In genomic region chr20:63051911-63052310, GRCh38 we compare ENCODE assay signal across 1 cellular context.
TF ChIP-seq lines count a peak whose summit lies in the region.

No MANE protein-coding gene starts in this region.

TF ChIP-seq in HepG2, 621 proteins besides CTCF, POLR2A, EP300 and RAD21:
- TF ChIP-seq NCOA1 (CRISPR knock-in tag; IDR thresholded peaks at IDR 0.05) (no peak), ZNF768 (CRISPR knock-in tag; IDR thresholded peaks at IDR 0.05) (no peak), ZNF367 (CRISPR knock-in tag; IDR thresholded peaks at IDR 0.05; ENCODE audit: borderline replicate concordance) (no peak), KDM3A (CRISPR knock-in tag; IDR thresholded peaks at IDR 0.05; ENCODE audit: low read depth) (no peak), ZBTB49 (CRISPR knock-in tag; IDR thresholded peaks at IDR 0.05; ENCODE audit: borderline replicate concordance) (no peak), ELF1 (CRISPR knock-in tag; IDR thresholded peaks at IDR 0.05) (no peak), TIGD3 (CRISPR knock-in tag; IDR thresholded peaks at IDR 0.05; ENCODE audit: borderline replicate concordance) (no peak), SRSF1 (optimal IDR thresholded peaks at IDR 0.05; ENCODE audit: low read depth, low read length) (no peak), ZNF878 (CRISPR knock-in tag; IDR thresholded peaks at IDR 0.05) (no peak), CERS6 (CRISPR knock-in tag; IDR thresholded peaks at IDR 0.05) (no peak), DMTF1 (CRISPR knock-in tag; IDR thresholded peaks at IDR 0.05) (no peak), CCDC6 (CRISPR knock-in tag; IDR thresholded peaks at IDR 0.05) (no peak), CENPT (CRISPR knock-in tag; IDR thresholded peaks at IDR 0.05; ENCODE audit: low read depth) (no peak), REPIN1 (CRISPR knock-in tag; IDR thresholded peaks at IDR 0.05; ENCODE audit: borderline replicate concordance, low read depth) (no peak), ZNF780A (CRISPR knock-in tag; IDR thresholded peaks at IDR 0.05) (no peak), BCLAF1 (IDR thresholded peaks at IDR 0.05) (no peak), ZBTB20 (CRISPR knock-in tag; IDR thresholded peaks at IDR 0.05; ENCODE audit: borderline replicate concordance, low read depth) (no peak), THAP11 (CRISPR knock-in tag; IDR thresholded peaks at IDR 0.05) (no peak), ZNF460 (CRISPR knock-in tag; IDR thresholded peaks at IDR 0.05; ENCODE audit: borderline replicate concordance) (no peak), MEIS2 (CRISPR knock-in tag; IDR thresholded peaks at IDR 0.05) (no peak)
